In the genomic region with DNA sequence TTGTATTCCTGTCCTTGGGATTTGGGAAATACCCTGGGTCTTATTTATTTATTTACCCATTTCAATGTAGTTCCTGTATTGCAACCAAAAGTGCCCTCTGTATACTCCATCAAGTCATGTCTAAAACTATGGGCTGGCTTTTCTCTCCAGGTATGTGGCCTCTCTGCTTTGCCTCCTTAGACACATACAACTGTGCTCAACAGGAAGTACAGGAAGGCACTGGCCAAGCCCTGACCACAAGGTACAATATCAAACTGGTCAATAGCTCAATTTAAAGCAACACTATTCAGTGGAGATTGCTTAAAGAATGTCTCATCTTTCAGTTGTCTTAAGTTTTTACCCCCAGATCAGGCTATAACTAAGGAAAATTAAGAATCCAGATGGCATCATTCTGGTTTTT, we compare ENCODE assay signal across 36 cellular contexts. TPM values are rescaled to one million over a fixed set of nuclear protein-coding genes. Genes with fewer than 3 reads are reported as not detected.
"Had no signal": no experiment of that assay in that cellular context is flagged by ENCODE, and none has a peak within 500 bp of the region (broad histone marks: within the 10 kb centered on the region; RNA-seq: fewer than 3 reads in every experiment).

No MANE protein-coding gene starts in this region.

- H3K4me3 ChIP-seq: MG63 had no signal

- H3K27ac ChIP-seq: KMS-11 had no signal

- H3K4me2 ChIP-seq: KMS-11 had no signal

- H3K9ac ChIP-seq: KMS-11 had no signal

- H3K27me3 ChIP-seq: MG63 had no signal

- DNase-seq: Karpas-422, Kasumi-1, MG63, MM.1S, MV-4-11, NCI-H1048, NCI-H1092, NCI-H1092 treated with DMSO at 0.1 percent for 48 hours, NCI-H1105, NCI-H1105 treated with DMSO at 0.1 percent for 48 hours, NCI-H1417, NCI-H1417 treated with DMSO at 0.1 percent for 48 hours, NCI-H1436, NCI-H1436 treated with DMSO at 0.1 percent for 48 hours, NCI-H146, NCI-H1694, NCI-H1694 treated with DMSO at 0.1 percent for 48 hours, NCI-H187, NCI-H187 treated with DMSO at 0.1 percent for 48 hours, NCI-H1930, NCI-H2029, NCI-H2029 treated with DMSO at 0.1 percent for 48 hours, NCI-H2081, NCI-H2081 treated with DMSO at 0.1 percent for 48 hours, NCI-H2107, NCI-H2171, NCI-H2171 treated with DMSO at 0.1 percent for 48 hours, NCI-H2227 treated with DMSO at 0.1 percent for 48 hours, NCI-H226, NCI-H345, NCI-H446, NCI-H446 treated with DMSO at 0.1 percent for 48 hours, NCI-H510A, NCI-H510A treated with DMSO at 0.1 percent for 48 hours had no signal

- H3K9me3 ChIP-seq: MG63 had no signal

- H3K36me3 ChIP-seq: MG63 had no signal

RNA-seq across cellular contexts. Expression of a gene that starts 42.3 kb away (rescaled TPM):
- total RNA-seq: MCF 10A had no signal
